ENCODE assay signal across 28 cellular contexts in genomic region chr20:45064812-45065211, GRCh38. TPM values are rescaled to one million over a fixed set of nuclear protein-coding genes. Genes with fewer than 3 reads are reported as not detected.
DNase-seq lines count a peak whose midpoint lies in the region; ATAC-seq and TF ChIP-seq lines count a peak whose summit lies in the region.
"Had no signal": no experiment of that assay in that cellular context is flagged by ENCODE, and none has a peak within 500 bp of the region (broad histone marks: within the 10 kb centered on the region; RNA-seq: fewer than 3 reads in every experiment).

No MANE protein-coding gene starts in this region.

- POLR2A ChIA-PET in activated CD8-positive, alpha-beta T cell treated with anti-CD3 and anti-CD28 coated beads for 36 hours (lab: Charles Lee), result no interaction called here

- intact Hi-C loops in activated CD8-positive, alpha-beta T cell treated with anti-CD3 and anti-CD28 coated beads for 36 hours (cut with micrococcal nuclease), result no loop called here
- intact Hi-C loops in aorta (cut with DNase I), result no loop called here

- no peak overlapping the region for H3K4me3 Mint-ChIP-seq in stimulated activated naive CD8-positive, alpha-beta T cell treated with anti-CD3 and anti-CD28 coated beads, Interleukin-15, Interleukin-2, amounts not matched to agents 100 ng/mL and 50 ng/mL, for 24 hours
- H3K4me3 Mint-ChIP-seq in activated CD8-positive, alpha-beta T cell treated with anti-CD3 and anti-CD28 coated beads for 36 hours, result no peak overlapping the region
- H3K4me3 Mint-ChIP-seq: dendritic cell treated with granulocyte-macrophage colony-stimulating factor and Interleukin-4, amounts not matched to agents 40 ng/mL and 50 ng/mL, for 4 days had no signal

- peak overlapping the region; percentile 71 for H3K27ac Mint-ChIP-seq in stimulated activated naive CD8-positive, alpha-beta T cell treated with anti-CD3 and anti-CD28 coated beads, Interleukin-15, Interleukin-2, amounts not matched to agents 100 ng/mL and 50 ng/mL, for 24 hours
- H3K27ac Mint-ChIP-seq in activated CD8-positive, alpha-beta T cell treated with anti-CD3 and anti-CD28 coated beads for 36 hours, result peak overlapping the region; percentile 72
- H3K27ac Mint-ChIP-seq: dendritic cell treated with granulocyte-macrophage colony-stimulating factor and Interleukin-4, amounts not matched to agents 40 ng/mL and 50 ng/mL, for 4 days had no signal

- no peaks in the 10 kb centered on the region for H3K9me3 ChIP-seq in aorta (ENCODE audit: control insufficient read depth, low read length)
- H3K9me3 ChIP-seq: heart left ventricle, sigmoid colon, vagina had no signal

- no peaks in the 10 kb centered on the region for H3K27me3 ChIP-seq in aorta (ENCODE audit: control insufficient read depth in 1 of 2, insufficient read depth in 2 of 2, low read length in 1 of 2)
- H3K27me3 ChIP-seq: cardiac muscle cell, heart left ventricle, sigmoid colon, vagina had no signal

- H3K4me1 ChIP-seq in aorta (ENCODE audit: control insufficient read depth in 1 of 2, insufficient read depth in 2 of 2, low read length in 2 of 2), result peaks cover 0 to 2% of the 10 kb centered on the region in 2 donors
- H3K4me1 ChIP-seq: heart left ventricle, vagina had no signal

- H3K36me3 ChIP-seq in aorta (ENCODE audit: control insufficient read depth in 1 of 2, insufficient read depth in 2 of 2, low read length in 1 of 2), result peaks cover 0 to 4% of the 10 kb centered on the region in 2 donors
- H3K36me3 ChIP-seq: cardiac muscle cell, vagina had no signal

- ATAC-seq in stimulated activated naive CD8-positive, alpha-beta T cell treated with anti-CD3 and anti-CD28 coated beads, Interleukin-15, Interleukin-2, amounts not matched to agents 100 U/mL and 50 U/mL, for 24 hours, result no peak
- ATAC-seq in activated CD8-positive, alpha-beta T cell treated with anti-CD3 and anti-CD28 coated beads for 36 hours, result no peak
- ATAC-seq in aorta (ENCODE audit: low FRiP score), result no peak
- ATAC-seq: HCT116, heart left ventricle, Right ventricle myocardium inferior had no signal

- no peak for DNase-seq in stimulated activated naive CD8-positive, alpha-beta T cell treated with anti-CD3 and anti-CD28 coated beads, Interleukin-15, Interleukin-2, amounts not matched to agents 100 U/mL and 50 U/mL, for 24 hours
- no peak for DNase-seq in activated CD8-positive, alpha-beta T cell treated with anti-CD3 and anti-CD28 coated beads for 36 hours
- peak; percentile 60 for DNase-seq in medulla oblongata (ENCODE audit: extremely low spot score)
- no peak for DNase-seq in NCI-H2171 (lab: John Stamatoyannopoulos, UW)
- no peak for DNase-seq in kidney glomerular epithelial cell (lab: John Stamatoyannopoulos, UW)
- no peak for DNase-seq in NCI-H1694 (lab: John Stamatoyannopoulos, UW)
- DNase-seq in aorta, result no peak
- DNase-seq: activated CD4-positive, alpha-beta T cell treated with anti-CD3 and anti-CD28 coated beads for 1 hour; activated CD8-positive, alpha-beta memory T cell treated with anti-CD3 and anti-CD28 coated beads, Interleukin-2, amount 50 U/mL, for 4 hours; activated gamma-delta T cell; heart left ventricle; Kasumi-1; NCI-H1105; NCI-H2029 treated with DMSO at 0.1 percent for 48 hours; OCI-M1; sigmoid colon; SW 1271 had no signal

- no peak overlapping the region for H3K27ac ChIP-seq in aorta (ENCODE audit: low read depth in 1 of 2, low read length in 2 of 2)
- H3K27ac ChIP-seq: C4-2B, cardiac muscle cell, heart left ventricle, sigmoid colon, vagina had no signal

- H3K4me1 Mint-ChIP-seq in stimulated activated naive CD8-positive, alpha-beta T cell treated with anti-CD3 and anti-CD28 coated beads, Interleukin-15, Interleukin-2, amounts not matched to agents 100 ng/mL and 50 ng/mL, for 24 hours (ENCODE audit: low read depth), result peaks cover 87% of the 10 kb centered on the region
- peaks cover 74% of the 10 kb centered on the region for H3K4me1 Mint-ChIP-seq in activated CD8-positive, alpha-beta T cell treated with anti-CD3 and anti-CD28 coated beads for 36 hours (ENCODE audit: low read depth)

- no peak for TF ChIP-seq CTCF in activated CD8-positive, alpha-beta T cell treated with anti-CD3 and anti-CD28 coated beads for 36 hours (IDR thresholded peaks at IDR 0.05)

- peaks cover 85% of the 10 kb centered on the region for H3K36me3 Mint-ChIP-seq in stimulated activated naive CD8-positive, alpha-beta T cell treated with anti-CD3 and anti-CD28 coated beads, Interleukin-15, Interleukin-2, amounts not matched to agents 100 ng/mL and 50 ng/mL, for 24 hours (ENCODE audit: low read depth)
- H3K36me3 Mint-ChIP-seq in activated CD8-positive, alpha-beta T cell treated with anti-CD3 and anti-CD28 coated beads for 36 hours (ENCODE audit: low read depth), result peaks cover 62% of the 10 kb centered on the region

- CTCF ChIA-PET in activated CD8-positive, alpha-beta T cell treated with anti-CD3 and anti-CD28 coated beads for 36 hours (lab: Charles Lee), result interaction anchor here (1.1 to 2.9 kb wide), 4 partner anchors 12 to 31 kb away, joined by 3 to 13 read pairs (median 6); no protein-coding TSS in a partner anchor

- H3K27me3 Mint-ChIP-seq in stimulated activated naive CD8-positive, alpha-beta T cell treated with anti-CD3 and anti-CD28 coated beads, Interleukin-15, Interleukin-2, amounts not matched to agents 100 ng/mL and 50 ng/mL, for 24 hours, result no peaks in the 10 kb centered on the region
- H3K27me3 Mint-ChIP-seq in activated CD8-positive, alpha-beta T cell treated with anti-CD3 and anti-CD28 coated beads for 36 hours, result no peaks in the 10 kb centered on the region
- H3K27me3 Mint-ChIP-seq: dendritic cell treated with granulocyte-macrophage colony-stimulating factor and Interleukin-4, amounts not matched to agents 40 ng/mL and 50 ng/mL, for 4 days had no signal

- H3K9me3 Mint-ChIP-seq in stimulated activated naive CD8-positive, alpha-beta T cell treated with anti-CD3 and anti-CD28 coated beads, Interleukin-15, Interleukin-2, amounts not matched to agents 100 ng/mL and 50 ng/mL, for 24 hours, result no peaks in the 10 kb centered on the region
- no peaks in the 10 kb centered on the region for H3K9me3 Mint-ChIP-seq in activated CD8-positive, alpha-beta T cell treated with anti-CD3 and anti-CD28 coated beads for 36 hours
- H3K9me3 Mint-ChIP-seq: dendritic cell treated with granulocyte-macrophage colony-stimulating factor and Interleukin-4, amounts not matched to agents 40 ng/mL and 50 ng/mL, for 4 days had no signal

- H3K4me3 ChIP-seq in aorta (ENCODE audit: low read length in 2 of 2), result no peak overlapping the region
- H3K4me3 ChIP-seq: cardiac muscle cell, heart left ventricle, sigmoid colon, vagina had no signal

RNA-seq across cellular contexts. Expression of gene KCNS1, which starts 36.1 kb away (rescaled TPM):
- under 1 TPM; 0.38 to 0.54 TPM for total RNA-seq in activated CD8-positive, alpha-beta T cell treated with anti-CD3 and anti-CD28 coated beads for 36 hours
- total RNA-seq in aorta, result not detected
- not detected for polyA plus RNA-seq in aorta
- total RNA-seq: cardiac muscle cell, HT1080, posterior vena cava, Right ventricle myocardium inferior, vagina had no signal
- polyA plus RNA-seq: cardiac muscle cell, neural cell had no signal

RNA-seq across cellular contexts. Expression of gene WFDC5, which starts 50.2 kb away (rescaled TPM):
- not detected for total RNA-seq in activated CD8-positive, alpha-beta T cell treated with anti-CD3 and anti-CD28 coated beads for 36 hours
- total RNA-seq in aorta, result not detected
- not detected for polyA plus RNA-seq in aorta
- total RNA-seq: cardiac muscle cell, heart left ventricle, HT1080, posterior vena cava, Right ventricle myocardium inferior, sigmoid colon had no signal
- polyA plus RNA-seq: AG04450, cardiac muscle cell, heart left ventricle, neural cell had no signal

RNA-seq across cellular contexts. Expression of gene WFDC12, which starts 59.5 kb away (rescaled TPM):
- not detected for total RNA-seq in activated CD8-positive, alpha-beta T cell treated with anti-CD3 and anti-CD28 coated beads for 36 hours
- total RNA-seq in aorta, result not detected
- polyA plus RNA-seq in aorta, result not detected
- total RNA-seq: cardiac muscle cell, heart left ventricle, HT1080, posterior vena cava, Right ventricle myocardium inferior, sigmoid colon had no signal
- polyA plus RNA-seq: AG04450, cardiac muscle cell, heart left ventricle, neural cell had no signal
